Comparison of ENCODE assay signal across 12 cellular contexts in genomic region chr2:161004379-161004778, GRCh38.
A peak's percentile ranks its signal among the peaks of the same experiment; 100 is the strongest.
DNase-seq lines count a peak whose midpoint lies in the region; TF ChIP-seq lines count a peak whose summit lies in the region.
"Had no signal": no experiment of that assay in that cellular context is flagged by ENCODE, and none has a peak within 500 bp of the region (broad histone marks: within the 10 kb centered on the region; RNA-seq: fewer than 3 reads in every experiment).

No MANE protein-coding gene starts in this region.

- no peaks in the 10 kb centered on the region for H3K9me3 ChIP-seq in ovary
- no peaks in the 10 kb centered on the region for H3K9me3 ChIP-seq in esophagus muscularis mucosa

- POLR2A ChIA-PET in activated CD4-positive, alpha-beta memory T cell treated with anti-CD3 and anti-CD28 coated beads for 36 hours (lab: Charles Lee), result no interaction called here

- no peak overlapping the region for H3K27ac Mint-ChIP-seq in activated CD4-positive, alpha-beta memory T cell treated with anti-CD3 and anti-CD28 coated beads for 36 hours
- H3K27ac Mint-ChIP-seq: activated naive CD4-positive, alpha-beta T cell treated with anti-CD3 and anti-CD28 coated beads for 36 hours; T-cell had no signal

- CTCF ChIA-PET in activated CD4-positive, alpha-beta memory T cell treated with anti-CD3 and anti-CD28 coated beads for 36 hours (lab: Charles Lee), result interaction anchor here (0.8 to 3.1 kb wide), 7 partner anchors 10 to 926 kb away, joined by 3 to 16 read pairs (median 3); no protein-coding TSS in a partner anchor

- H3K4me1 ChIP-seq in ovary (ENCODE audit: insufficient read depth) (no peaks in the 10 kb centered on the region), esophagus muscularis mucosa (no peaks in the 10 kb centered on the region)

- H3K27me3 ChIP-seq in GM06990 (replicated peaks; ENCODE audit: control insufficient read depth, insufficient read depth, low read length), result no peaks in the 10 kb centered on the region
- H3K27me3 ChIP-seq in ovary, result no peaks in the 10 kb centered on the region
- no peaks in the 10 kb centered on the region for H3K27me3 ChIP-seq in esophagus muscularis mucosa

- intact Hi-C loops in ovary (cut with DNase I) (no loop called here), esophagus muscularis mucosa (cut with DNase I) (no loop called here)
- intact Hi-C loops in activated CD4-positive, alpha-beta memory T cell treated with anti-CD3 and anti-CD28 coated beads for 36 hours (cut with micrococcal nuclease), result no loop called here

- TF ChIP-seq EP300 in ovary (IDR thresholded peaks at IDR 0.05) (no peak), esophagus muscularis mucosa (IDR thresholded peaks at IDR 0.05) (no peak)

- H3K4me1 Mint-ChIP-seq in activated CD4-positive, alpha-beta memory T cell treated with anti-CD3 and anti-CD28 coated beads for 36 hours (ENCODE audit: low read depth), result no peaks in the 10 kb centered on the region
- H3K4me1 Mint-ChIP-seq: T-cell had no signal

- no peak overlapping the region for H3K4me3 ChIP-seq in GM06990 (replicated peaks; ENCODE audit: low read depth, low read length)
- no peak overlapping the region for H3K4me3 ChIP-seq in fibroblast of the aortic adventitia (ENCODE audit: low read depth, low read length)
- no peak overlapping the region for H3K4me3 ChIP-seq in ovary
- no peak overlapping the region for H3K4me3 ChIP-seq in esophagus muscularis mucosa

- TF ChIP-seq CTCF in GM06990 (IDR thresholded peaks at IDR 0.05; ENCODE audit: insufficient read depth, low read length, poor library complexity, severe bottlenecking), result peak; percentile 30
- TF ChIP-seq CTCF in fibroblast of the aortic adventitia (IDR thresholded peaks at IDR 0.05; ENCODE audit: insufficient read depth, low read length), result peak; percentile 54
- no peak for TF ChIP-seq CTCF in ovary (IDR thresholded peaks at IDR 0.05)
- peak in 1 of 3 experiments; percentile 39 for TF ChIP-seq CTCF in esophagus muscularis mucosa (IDR thresholded peaks at IDR 0.05)

- 32 to 34% (median 33%) methylated on average over 2 of the region's 2 CpGs for WGBS in ovary, 3 donors
- WGBS in esophagus muscularis mucosa, result 55% methylated on average over 2 of the region's 2 CpGs

- peaks cover 20% of the 10 kb centered on the region for H3K27me3 Mint-ChIP-seq in activated CD4-positive, alpha-beta memory T cell treated with anti-CD3 and anti-CD28 coated beads for 36 hours

- DNase-seq in AG08395 (ENCODE audit: low spot score), result peak; percentile 25
- no peak for DNase-seq in GM06990 (ENCODE audit: extremely low read depth, insufficient read length)
- DNase-seq in OCI-M1 (lab: John Stamatoyannopoulos, UW), result peak; percentile 24
- peak; percentile 47 for DNase-seq in fibroblast of the aortic adventitia (ENCODE audit: low read depth)
- no peak for DNase-seq in hippocampal formation (lab: John Stamatoyannopoulos, UW)
- DNase-seq in ovary, result no peak
- DNase-seq in esophagus muscularis mucosa (ENCODE audit: extremely low spot score), result no peak
- no peak for DNase-seq in activated CD4-positive, alpha-beta memory T cell treated with anti-CD3 and anti-CD28 coated beads for 36 hours
- DNase-seq: activated naive CD4-positive, alpha-beta T cell treated with anti-CD3 and anti-CD28 coated beads for 36 hours; glutamatergic neuron; NCI-H1092 treated with DMSO at 0.1 percent for 48 hours; T-cell had no signal

- no peak overlapping the region for H3K27ac ChIP-seq in ovary
- no peak overlapping the region for H3K27ac ChIP-seq in esophagus muscularis mucosa (replicated peaks in 1 of 4)

- H3K36me3 ChIP-seq in GM06990 (ENCODE audit: control insufficient read depth, insufficient read depth, low read length) (no peaks in the 10 kb centered on the region), ovary (no peaks in the 10 kb centered on the region), esophagus muscularis mucosa (no peaks in the 10 kb centered on the region)

- H3K9me3 Mint-ChIP-seq in activated CD4-positive, alpha-beta memory T cell treated with anti-CD3 and anti-CD28 coated beads for 36 hours, result no peaks in the 10 kb centered on the region
- H3K9me3 Mint-ChIP-seq: activated naive CD4-positive, alpha-beta T cell treated with anti-CD3 and anti-CD28 coated beads for 36 hours had no signal

- no peaks in the 10 kb centered on the region for H3K36me3 Mint-ChIP-seq in activated CD4-positive, alpha-beta memory T cell treated with anti-CD3 and anti-CD28 coated beads for 36 hours

- no peak overlapping the region for H3K4me3 Mint-ChIP-seq in activated CD4-positive, alpha-beta memory T cell treated with anti-CD3 and anti-CD28 coated beads for 36 hours
- H3K4me3 Mint-ChIP-seq: activated naive CD4-positive, alpha-beta T cell treated with anti-CD3 and anti-CD28 coated beads for 36 hours; T-cell had no signal

- TF ChIP-seq POLR2A in ovary (IDR thresholded peaks at IDR 0.05), result no peak
- no peak for TF ChIP-seq POLR2A in esophagus muscularis mucosa (IDR thresholded peaks at IDR 0.05; ENCODE audit: low read depth)

Comparison
In these comparisons a context has a peak if more than half of its experiments do, and no peak if none do; other contexts are left out.
1. DNase-seq: peak in AG08395 (single experiment), OCI-M1 (single experiment) and fibroblast of the aortic adventitia (single experiment); none in GM06990 (single experiment), hippocampal formation (0 of 2), ovary (0 of 5), esophagus muscularis mucosa (single experiment) and activated CD4-positive, alpha-beta memory T cell treated with anti-CD3 and anti-CD28 coated beads for 36 hours (single experiment).
2. CTCF ChIP-seq: peak in GM06990 (single experiment) and fibroblast of the aortic adventitia (single experiment); none in ovary (0 of 3).